Comparison of ENCODE assay signal across 1 cellular context in the genomic region with DNA sequence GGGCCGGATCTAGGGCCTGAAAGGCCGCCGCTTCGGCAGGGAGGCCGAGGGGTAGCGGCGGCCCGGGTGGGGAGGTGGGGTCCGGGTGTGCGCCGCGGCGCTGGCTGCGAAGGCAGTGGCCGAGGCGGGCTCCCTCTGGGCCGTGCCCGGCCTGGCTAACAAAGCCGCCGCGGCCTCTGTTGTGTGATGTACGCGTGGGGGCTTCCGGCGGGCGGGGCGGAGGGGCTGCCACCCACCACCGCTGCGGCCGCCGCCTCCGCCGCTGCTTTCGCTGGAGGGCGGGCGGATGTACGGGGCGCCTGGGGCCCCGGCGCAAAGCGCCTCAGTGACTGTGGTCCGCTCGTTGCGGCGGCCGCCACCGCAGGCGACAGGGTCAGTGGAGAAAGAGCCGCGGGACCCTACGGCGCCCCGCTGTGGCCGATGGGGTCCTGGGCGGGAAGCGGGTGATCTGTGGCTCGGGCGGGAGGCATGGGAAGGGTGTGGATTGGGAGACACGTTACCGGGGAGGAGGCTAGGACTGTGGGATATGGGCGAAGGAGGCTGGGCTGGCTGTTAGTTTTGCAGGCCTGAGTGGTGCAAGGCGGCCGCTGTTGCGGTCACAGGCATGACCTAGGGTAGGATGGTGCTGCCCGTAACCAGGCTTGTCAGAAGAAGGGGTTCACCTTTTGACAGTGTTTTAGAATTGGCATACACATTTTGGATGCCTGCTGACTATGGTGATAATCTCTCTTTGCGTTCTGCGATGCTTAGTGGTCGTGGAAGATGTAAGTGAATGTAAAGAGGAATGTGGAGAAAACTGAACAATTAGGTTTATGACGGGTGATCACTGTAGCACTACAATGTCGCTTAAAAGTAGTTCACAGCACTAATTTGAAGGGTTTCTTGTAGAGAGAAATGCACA.
TF ChIP-seq lines count a peak whose summit lies in the region.

No MANE protein-coding gene starts in this region.

TF ChIP-seq in WTC11, 78 proteins besides CTCF, POLR2A, EP300 and RAD21 (continued from another document):
- TF ChIP-seq MLX (CRISPR knock-in tag; IDR thresholded peaks at IDR 0.05): no peak
- no peak for TF ChIP-seq SOX15 (CRISPR knock-in tag; IDR thresholded peaks at IDR 0.05)
- TF ChIP-seq ZBTB21 (CRISPR knock-in tag; IDR thresholded peaks at IDR 0.05; ENCODE audit: borderline replicate concordance): no peak
- no peak for TF ChIP-seq NFATC4 (CRISPR knock-in tag; IDR thresholded peaks at IDR 0.05)
- TF ChIP-seq EMX1 (CRISPR knock-in tag; IDR thresholded peaks at IDR 0.05): no peak
- no peak for TF ChIP-seq PREB (CRISPR knock-in tag; IDR thresholded peaks at IDR 0.05; ENCODE audit: borderline replicate concordance)
- TF ChIP-seq, protein P1, sequence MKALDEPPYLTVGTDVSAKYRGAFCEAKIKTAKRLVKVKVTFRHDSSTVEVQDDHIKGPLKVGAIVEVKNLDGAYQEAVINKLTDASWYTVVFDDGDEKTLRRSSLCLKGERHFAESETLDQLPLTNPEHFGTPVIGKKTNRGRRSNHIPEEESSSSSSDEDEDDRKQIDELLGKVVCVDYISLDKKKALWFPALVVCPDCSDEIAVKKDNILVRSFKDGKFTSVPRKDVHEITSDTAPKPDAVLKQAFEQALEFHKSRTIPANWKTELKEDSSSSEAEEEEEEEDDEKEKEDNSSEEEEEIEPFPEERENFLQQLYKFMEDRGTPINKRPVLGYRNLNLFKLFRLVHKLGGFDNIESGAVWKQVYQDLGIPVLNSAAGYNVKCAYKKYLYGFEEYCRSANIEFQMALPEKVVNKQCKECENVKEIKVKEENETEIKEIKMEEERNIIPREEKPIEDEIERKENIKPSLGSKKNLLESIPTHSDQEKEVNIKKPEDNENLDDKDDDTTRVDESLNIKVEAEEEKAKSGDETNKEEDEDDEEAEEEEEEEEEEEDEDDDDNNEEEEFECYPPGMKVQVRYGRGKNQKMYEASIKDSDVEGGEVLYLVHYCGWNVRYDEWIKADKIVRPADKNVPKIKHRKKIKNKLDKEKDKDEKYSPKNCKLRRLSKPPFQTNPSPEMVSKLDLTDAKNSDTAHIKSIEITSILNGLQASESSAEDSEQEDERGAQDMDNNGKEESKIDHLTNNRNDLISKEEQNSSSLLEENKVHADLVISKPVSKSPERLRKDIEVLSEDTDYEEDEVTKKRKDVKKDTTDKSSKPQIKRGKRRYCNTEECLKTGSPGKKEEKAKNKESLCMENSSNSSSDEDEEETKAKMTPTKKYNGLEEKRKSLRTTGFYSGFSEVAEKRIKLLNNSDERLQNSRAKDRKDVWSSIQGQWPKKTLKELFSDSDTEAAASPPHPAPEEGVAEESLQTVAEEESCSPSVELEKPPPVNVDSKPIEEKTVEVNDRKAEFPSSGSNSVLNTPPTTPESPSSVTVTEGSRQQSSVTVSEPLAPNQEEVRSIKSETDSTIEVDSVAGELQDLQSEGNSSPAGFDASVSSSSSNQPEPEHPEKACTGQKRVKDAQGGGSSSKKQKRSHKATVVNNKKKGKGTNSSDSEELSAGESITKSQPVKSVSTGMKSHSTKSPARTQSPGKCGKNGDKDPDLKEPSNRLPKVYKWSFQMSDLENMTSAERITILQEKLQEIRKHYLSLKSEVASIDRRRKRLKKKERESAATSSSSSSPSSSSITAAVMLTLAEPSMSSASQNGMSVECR (CRISPR knock-in tag; IDR thresholded peaks at IDR 0.05; ENCODE audit: borderline replicate concordance): no peak
- TF ChIP-seq TEAD4 (CRISPR knock-in tag; IDR thresholded peaks at IDR 0.05): no peak
- TF ChIP-seq, protein P2, sequence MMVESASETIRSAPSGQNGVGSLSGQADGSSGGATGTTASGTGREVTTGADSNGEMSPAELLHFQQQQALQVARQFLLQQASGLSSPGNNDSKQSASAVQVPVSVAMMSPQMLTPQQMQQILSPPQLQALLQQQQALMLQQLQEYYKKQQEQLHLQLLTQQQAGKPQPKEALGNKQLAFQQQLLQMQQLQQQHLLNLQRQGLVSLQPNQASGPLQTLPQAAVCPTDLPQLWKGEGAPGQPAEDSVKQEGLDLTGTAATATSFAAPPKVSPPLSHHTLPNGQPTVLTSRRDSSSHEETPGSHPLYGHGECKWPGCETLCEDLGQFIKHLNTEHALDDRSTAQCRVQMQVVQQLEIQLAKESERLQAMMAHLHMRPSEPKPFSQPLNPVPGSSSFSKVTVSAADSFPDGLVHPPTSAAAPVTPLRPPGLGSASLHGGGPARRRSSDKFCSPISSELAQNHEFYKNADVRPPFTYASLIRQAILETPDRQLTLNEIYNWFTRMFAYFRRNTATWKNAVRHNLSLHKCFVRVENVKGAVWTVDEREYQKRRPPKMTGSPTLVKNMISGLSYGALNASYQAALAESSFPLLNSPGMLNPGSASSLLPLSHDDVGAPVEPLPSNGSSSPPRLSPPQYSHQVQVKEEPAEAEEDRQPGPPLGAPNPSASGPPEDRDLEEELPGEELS (CRISPR knock-in tag; IDR thresholded peaks at IDR 0.05): no peak; the same call in 1 of the 2 replicates
- peak; percentile 48; the same call in 1 of the 2 replicates for TF ChIP-seq SP1 (CRISPR knock-in tag; conservative IDR thresholded peaks at IDR 0.05)
- TF ChIP-seq ZNF317 (CRISPR knock-in tag; IDR thresholded peaks at IDR 0.05; ENCODE audit: borderline replicate concordance, low read depth): no peak
- TF ChIP-seq ELF4 (CRISPR knock-in tag; IDR thresholded peaks at IDR 0.05; ENCODE audit: low read depth): 0 out of 2 replicates have a peak, but pooled peaks have one; percentile 4
- no peak for TF ChIP-seq ZNF532 (CRISPR knock-in tag; IDR thresholded peaks at IDR 0.05; ENCODE audit: borderline replicate concordance)
- TF ChIP-seq CBFB (CRISPR knock-in tag; IDR thresholded peaks at IDR 0.05; ENCODE audit: low read depth): no peak
- TF ChIP-seq, protein P3, sequence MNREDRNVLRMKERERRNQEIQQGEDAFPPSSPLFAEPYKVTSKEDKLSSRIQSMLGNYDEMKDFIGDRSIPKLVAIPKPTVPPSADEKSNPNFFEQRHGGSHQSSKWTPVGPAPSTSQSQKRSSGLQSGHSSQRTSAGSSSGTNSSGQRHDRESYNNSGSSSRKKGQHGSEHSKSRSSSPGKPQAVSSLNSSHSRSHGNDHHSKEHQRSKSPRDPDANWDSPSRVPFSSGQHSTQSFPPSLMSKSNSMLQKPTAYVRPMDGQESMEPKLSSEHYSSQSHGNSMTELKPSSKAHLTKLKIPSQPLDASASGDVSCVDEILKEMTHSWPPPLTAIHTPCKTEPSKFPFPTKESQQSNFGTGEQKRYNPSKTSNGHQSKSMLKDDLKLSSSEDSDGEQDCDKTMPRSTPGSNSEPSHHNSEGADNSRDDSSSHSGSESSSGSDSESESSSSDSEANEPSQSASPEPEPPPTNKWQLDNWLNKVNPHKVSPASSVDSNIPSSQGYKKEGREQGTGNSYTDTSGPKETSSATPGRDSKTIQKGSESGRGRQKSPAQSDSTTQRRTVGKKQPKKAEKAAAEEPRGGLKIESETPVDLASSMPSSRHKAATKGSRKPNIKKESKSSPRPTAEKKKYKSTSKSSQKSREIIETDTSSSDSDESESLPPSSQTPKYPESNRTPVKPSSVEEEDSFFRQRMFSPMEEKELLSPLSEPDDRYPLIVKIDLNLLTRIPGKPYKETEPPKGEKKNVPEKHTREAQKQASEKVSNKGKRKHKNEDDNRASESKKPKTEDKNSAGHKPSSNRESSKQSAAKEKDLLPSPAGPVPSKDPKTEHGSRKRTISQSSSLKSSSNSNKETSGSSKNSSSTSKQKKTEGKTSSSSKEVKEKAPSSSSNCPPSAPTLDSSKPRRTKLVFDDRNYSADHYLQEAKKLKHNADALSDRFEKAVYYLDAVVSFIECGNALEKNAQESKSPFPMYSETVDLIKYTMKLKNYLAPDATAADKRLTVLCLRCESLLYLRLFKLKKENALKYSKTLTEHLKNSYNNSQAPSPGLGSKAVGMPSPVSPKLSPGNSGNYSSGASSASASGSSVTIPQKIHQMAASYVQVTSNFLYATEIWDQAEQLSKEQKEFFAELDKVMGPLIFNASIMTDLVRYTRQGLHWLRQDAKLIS (CRISPR knock-in tag; IDR thresholded peaks at IDR 0.05; ENCODE audit: borderline replicate concordance): peak; percentile 5; the same call in 1 of the 2 replicates
- no peak for TF ChIP-seq ZNF138 (CRISPR knock-in tag; conservative IDR thresholded peaks at IDR 0.05)
- no peak; the same call in 1 of the 2 replicates for TF ChIP-seq CREM (CRISPR knock-in tag; IDR thresholded peaks at IDR 0.05)
- TF ChIP-seq GTF2I (CRISPR knock-in tag; conservative IDR thresholded peaks at IDR 0.05): no peak
- TF ChIP-seq MAX (CRISPR knock-in tag; IDR thresholded peaks at IDR 0.05): no peak
- TF ChIP-seq GABPB1 (CRISPR knock-in tag; IDR thresholded peaks at IDR 0.05): peak; percentile 46; the same call in 1 of the 2 replicates
